14 cellular contexts compared by ENCODE assay signal in genomic region chr19:18931316-18932162, GRCh38. TPM values are rescaled to one million over a fixed set of nuclear protein-coding genes. Genes with fewer than 3 reads are reported as not detected.
DNase-seq lines count a peak whose midpoint lies in the region; ATAC-seq, FAIRE-seq and TF ChIP-seq lines count a peak whose summit lies in the region.
"Had no signal": no experiment of that assay in that cellular context is flagged by ENCODE, and none has a peak within 500 bp of the region (broad histone marks: within the 10 kb centered on the region; RNA-seq: fewer than 3 reads in every experiment).

No MANE protein-coding gene starts in this region.

- H2BK20ac ChIP-seq in H1 (ENCODE audit: low read length): no peak overlapping the region

- H3K4me2 ChIP-seq in GM23338 (peak overlapping the region; percentile 60; the same call in 1 of the 2 replicates), Karpas-422 (ENCODE audit: low read depth, low read length, poor library complexity, severe bottlenecking) (no peak overlapping the region), H1 (ENCODE audit: insufficient read depth in 1 of 2, low read depth in 2 of 2, low read length in 2 of 2) (peak overlapping the region; percentile 47 to 86), mesenchymal stem cell (ENCODE audit: low read length, poor library complexity, severe bottlenecking) (no peak overlapping the region)

- H3K9ac ChIP-seq in Karpas-422 (ENCODE audit: low read length): no peak overlapping the region
- H3K9ac ChIP-seq in H1 (replicated peaks in 1 of 4; ENCODE audit: extremely low read depth in 1 of 4, low read depth in 3 of 4, low read length in 3 of 4): no peak overlapping the region
- no peak overlapping the region for H3K9ac ChIP-seq in mesenchymal stem cell (ENCODE audit: low read length)

- H4K5ac ChIP-seq in H1 (ENCODE audit: insufficient read length, low read depth, low read length): no peak overlapping the region

- H2AK5ac ChIP-seq in H1 (ENCODE audit: low read depth, low read length) (no peak overlapping the region), mesenchymal stem cell (ENCODE audit: low read length, severe bottlenecking) (no peak overlapping the region)

- no peak overlapping the region for H2AFZ ChIP-seq in GM23338
- no peak overlapping the region for H2AFZ ChIP-seq in Karpas-422 (ENCODE audit: low read length)
- H2AFZ ChIP-seq in H1 (ENCODE audit: low read length): no peak overlapping the region
- no peak overlapping the region for H2AFZ ChIP-seq in mesenchymal stem cell (ENCODE audit: low read depth, low read length)

- H3K79me1 ChIP-seq in H1 (ENCODE audit: low read depth, low read length) (no peaks in the 10 kb centered on the region), mesenchymal stem cell (replicated peaks; ENCODE audit: low read length, poor library complexity, severe bottlenecking) (peaks cover 35% of the 10 kb centered on the region)

- TF ChIP-seq RAD21 in H1 (IDR thresholded peaks at IDR 0.05 in 1 of 2, conservative IDR thresholded peaks at IDR 0.05 in 1 of 2; ENCODE audit: low read depth in 2 of 2, low read length in 2 of 2): no peak

- H2BK15ac ChIP-seq in H1 (ENCODE audit: low read length) (no peak overlapping the region), mesenchymal stem cell (ENCODE audit: low read depth, poor library complexity, severe bottlenecking) (peak overlapping the region; percentile 46)

- H3K56ac ChIP-seq in H1 (replicated peaks; ENCODE audit: insufficient read length, low read depth, low read length): no peak overlapping the region

- TF ChIP-seq EP300 in H1 (IDR thresholded peaks at IDR 0.05; ENCODE audit: borderline replicate concordance in 1 of 2, low read depth in 2 of 2, low read length in 2 of 2): no peak

- H3K23ac ChIP-seq in H1 (ENCODE audit: insufficient read length): no peak overlapping the region
- H3K23ac ChIP-seq in mesenchymal stem cell (ENCODE audit: low read length in 2 of 2): no peak overlapping the region

- H3K27ac ChIP-seq in GM23338 (ENCODE audit: low read depth): no peak overlapping the region
- H3K27ac ChIP-seq in Karpas-422 (ENCODE audit: low read length): no peak overlapping the region
- no peak overlapping the region for H3K27ac ChIP-seq in H1 (ENCODE audit: low read depth, low read length)
- H3K27ac ChIP-seq in mesenchymal stem cell (ENCODE audit: low read length, poor library complexity, severe bottlenecking): no peak overlapping the region

- FAIRE-seq in H1 (lab: Jason Lieb, UNC): no peak
- FAIRE-seq: GM12878, RCC 7860 had no signal

- H3K4ac ChIP-seq in H1 (replicated peaks; ENCODE audit: insufficient read length, low read depth, low read length): no peak overlapping the region
- no peak overlapping the region for H3K4ac ChIP-seq in mesenchymal stem cell (ENCODE audit: low read depth in 1 of 2, low read length in 2 of 2)

- H3K4me1 ChIP-seq in GM23338 (ENCODE audit: insufficient read depth) (peaks cover 8% of the 10 kb centered on the region; the same call in 1 of the 2 replicates), Karpas-422 (ENCODE audit: low read length) (peaks cover 8% of the 10 kb centered on the region), H1 (replicated peaks in 1 of 4; ENCODE audit: control insufficient read depth in 3 of 4, insufficient read depth in 4 of 4, low read length in 3 of 4) (peaks cover 0 to 10% (median 5%) of the 10 kb centered on the region in 4 experiments; a peak in 6 of 7 replicates), mesenchymal stem cell (ENCODE audit: control insufficient read depth, insufficient read depth, low read depth, low read length) (peaks cover 3% of the 10 kb centered on the region)

- H3K4me3 ChIP-seq in GM23338: peak overlapping the region; percentile 39; the same call in 1 of the 2 replicates
- no peak overlapping the region for H3K4me3 ChIP-seq in Karpas-422 (ENCODE audit: low read length)
- H3K4me3 ChIP-seq in H1 (ENCODE audit: extremely low read depth in 1 of 4, insufficient read depth in 2 of 4, low read depth in 3 of 4, low read length in 4 of 4): peak overlapping the region in 1 of 4 experiments; percentile 32; a peak in 1 of 8 replicates
- no peak overlapping the region for H3K4me3 ChIP-seq in mesenchymal stem cell (ENCODE audit: insufficient read depth in 1 of 2, low read depth in 1 of 2, low read length in 2 of 2)

- peaks cover 11% of the 10 kb centered on the region for H3K27me3 Mint-ChIP-seq in GM23338 (ENCODE audit: insufficient read depth, low read depth, poor library complexity)
- peaks cover 14% of the 10 kb centered on the region for H3K27me3 Mint-ChIP-seq in stimulated activated memory B cell treated with anti-CD40 and anti-IgM and Interleukin-4, amounts not matched to agents 10 μg/mL and 1 μg/mL and 100 μg/mL, for 72 hours

- H3K27me3 ChIP-seq in GM23338 (ENCODE audit: insufficient read depth) (no peaks in the 10 kb centered on the region), Karpas-422 (ENCODE audit: low read length) (no peaks in the 10 kb centered on the region), H1 (replicated peaks in 1 of 4; ENCODE audit: control insufficient read depth in 3 of 4, extremely low read depth in 1 of 4, insufficient read depth in 3 of 4, low read length in 3 of 4) (no peaks in the 10 kb centered on the region), mesenchymal stem cell (ENCODE audit: control insufficient read depth in 1 of 2, insufficient read depth in 1 of 2, low read length in 2 of 2) (no peaks in the 10 kb centered on the region)

- no peak for TF ChIP-seq POLR2A in H1 (IDR thresholded peaks at IDR 0.05; ENCODE audit: control extremely low read depth in 1 of 2, low read depth in 2 of 2, low read length in 2 of 2)

- ATAC-seq in GM23338 (no peak), GM19023 (IDR thresholded peaks at IDR 0.05; ENCODE audit: unreplicated experiment) (no peak), GM21447 (IDR thresholded peaks at IDR 0.05; ENCODE audit: unreplicated experiment) (no peak)
- ATAC-seq in stimulated activated memory B cell treated with anti-CD40 and anti-IgM and Interleukin-4, amounts not matched to agents 10 μg/mL and 1 μg/mL and 100 μg/mL, for 72 hours: no peak

- H3K9me2 ChIP-seq in GM23338 (ENCODE audit: insufficient read depth): no peaks in the 10 kb centered on the region
- no peaks in the 10 kb centered on the region for H3K9me2 ChIP-seq in Karpas-422 (replicated peaks; ENCODE audit: insufficient read depth, low read length)

- H3K36me3 ChIP-seq in GM23338 (ENCODE audit: insufficient read depth) (no peaks in the 10 kb centered on the region), Karpas-422 (ENCODE audit: insufficient read depth, low read length) (0 out of 2 replicates have a peak, but pooled peaks cover under 1% of the 10 kb centered on the region), H1 (ENCODE audit: control insufficient read depth in 2 of 4, insufficient read depth in 4 of 4, low read length in 3 of 4) (peaks cover 4 to 30% (median 13%) of the 10 kb centered on the region in 4 experiments; a peak in 6 of 8 replicates), mesenchymal stem cell (ENCODE audit: control insufficient read depth in 1 of 2, insufficient read depth in 2 of 2, low read depth in 1 of 2, low read length in 2 of 2) (peaks cover 73 to 87% of the 10 kb centered on the region in 2 experiments)

- H4K91ac ChIP-seq in H1 (replicated peaks; ENCODE audit: insufficient read length, low read length): no peak overlapping the region
- H4K91ac ChIP-seq in mesenchymal stem cell (ENCODE audit: low read length): peak overlapping the region; percentile 34

- no peak overlapping the region for H2BK5ac ChIP-seq in H1 (ENCODE audit: low read depth, low read length)
- no peak overlapping the region for H2BK5ac ChIP-seq in mesenchymal stem cell (ENCODE audit: low read depth, low read length, poor library complexity, severe bottlenecking)

- no peak overlapping the region for H3K14ac ChIP-seq in H1 (ENCODE audit: insufficient read length)
- H3K14ac ChIP-seq in mesenchymal stem cell (ENCODE audit: low read length in 2 of 2): no peak overlapping the region

- H2BK120ac ChIP-seq in H1 (replicated peaks; ENCODE audit: low read depth, low read length) (no peak overlapping the region), mesenchymal stem cell (ENCODE audit: low read depth, low read length) (no peak overlapping the region)

- H3K9me3 ChIP-seq in Karpas-422 (ENCODE audit: low read length) (no peaks in the 10 kb centered on the region), H1 (ENCODE audit: insufficient read depth in 2 of 2, low read depth in 1 of 2, low read length in 1 of 2) (no peaks in the 10 kb centered on the region), mesenchymal stem cell (ENCODE audit: control insufficient read depth, low read length) (no peaks in the 10 kb centered on the region)

- peaks cover 8% of the 10 kb centered on the region; the same call in 1 of the 2 replicates for H3K23me2 ChIP-seq in H1 (ENCODE audit: low read depth, low read length)

- 95% methylated on average over 26 of the region's 34 CpGs; no CpG with 5 or more reads in 1 of the 2 experiments for WGBS in H1 (ENCODE audit: extremely low coverage in 1 of 2, insufficient coverage in 1 of 2, insufficient read length in 1 of 2, insufficient replicate concordance in 2 of 2, low coverage in 1 of 2, low lambda C conversion rate in 2 of 2, missing lambda C conversion rate in 1 of 2), 2 experiments
- WGBS in mesenchymal stem cell: 93% methylated on average over 34 of the region's 34 CpGs

- TF ChIP-seq CTCF in GM23338 (conservative IDR thresholded peaks at IDR 0.05; ENCODE audit: low read depth in 2 of 2): no peak
- TF ChIP-seq CTCF in H1 (IDR thresholded peaks at IDR 0.05; ENCODE audit: control extremely low read depth in 1 of 3, insufficient read depth in 1 of 3, low read depth in 1 of 3, low read length in 3 of 3): no peak

- peaks cover 43% of the 10 kb centered on the region for H3K36me3 Mint-ChIP-seq in GM23338 (ENCODE audit: low read depth)
- no peaks in the 10 kb centered on the region for H3K36me3 Mint-ChIP-seq in stimulated activated memory B cell treated with anti-CD40 and anti-IgM and Interleukin-4, amounts not matched to agents 10 μg/mL and 1 μg/mL and 100 μg/mL, for 72 hours

- H4K20me1 ChIP-seq in GM23338 (replicated peaks; ENCODE audit: insufficient read depth): no peaks in the 10 kb centered on the region; the same call in 1 of the 2 replicates
- 0 out of 2 replicates have a peak, but pooled peaks cover 5% of the 10 kb centered on the region for H4K20me1 ChIP-seq in Karpas-422 (ENCODE audit: insufficient read depth, low read depth, low read length)
- peaks cover 10 to 29% of the 10 kb centered on the region in 2 experiments for H4K20me1 ChIP-seq in H1 (replicated peaks in 1 of 2; ENCODE audit: control insufficient read depth in 1 of 2, insufficient read depth in 2 of 2, low read length in 2 of 2)

- H3F3A ChIP-seq in GM23338 (replicated peaks; ENCODE audit: low read depth): peaks cover 4% of the 10 kb centered on the region; the same call in 1 of the 2 replicates

- no peak overlapping the region for H3K4me3 Mint-ChIP-seq in GM23338
- no peak overlapping the region for H3K4me3 Mint-ChIP-seq in stimulated activated memory B cell treated with anti-CD40 and anti-IgM and Interleukin-4, amounts not matched to agents 10 μg/mL and 1 μg/mL and 100 μg/mL, for 72 hours
- H3K4me3 Mint-ChIP-seq: HFFc6 had no signal

- H3K9me3 Mint-ChIP-seq in GM23338: no peaks in the 10 kb centered on the region
- no peaks in the 10 kb centered on the region for H3K9me3 Mint-ChIP-seq in stimulated activated memory B cell treated with anti-CD40 and anti-IgM and Interleukin-4, amounts not matched to agents 10 μg/mL and 1 μg/mL and 100 μg/mL, for 72 hours
- H3K9me3 Mint-ChIP-seq: HFFc6 had no signal

- in situ Hi-C loops in KBM-7 (cut with MboI; ENCODE audit: low pct_unique_long_range_greater_than_20kb, low sequenced_read_pairs): no loop called here

- CTCF ChIA-PET in H1 (lab: Charles Lee; ENCODE audit: partially characterized antibody): interaction anchor here (0.7 kb wide), 1 partner anchor 46 kb away, joined by 4 read pairs; no protein-coding TSS in a partner anchor

- H3K4me1 Mint-ChIP-seq in GM23338: peaks cover 4% of the 10 kb centered on the region; the same call in 2 of the 3 replicates
- peaks cover 12% of the 10 kb centered on the region for H3K4me1 Mint-ChIP-seq in stimulated activated memory B cell treated with anti-CD40 and anti-IgM and Interleukin-4, amounts not matched to agents 10 μg/mL and 1 μg/mL and 100 μg/mL, for 72 hours

- POLR2A ChIA-PET in H1 (lab: Charles Lee; ENCODE audit: partially characterized antibody): interaction anchor here (0.8 to 8.3 kb wide), 5 partner anchors 8 to 38 kb away, joined by 3 to 94 read pairs (median 6); partner anchors contain the start of genes COPE and DDX49

- DNase-seq in GM23338 (ENCODE audit: low spot score) (no peak), Karpas-422 (peak; percentile 57), H1 (ENCODE audit: low read depth in 1 of 2, low spot score in 2 of 2) (no peak), mesenchymal stem cell (no peak), KBM-7 (no peak)
- DNase-seq: HFFc6, NCI-H1436, NCI-H510A treated with DMSO at 0.1 percent for 48 hours, SHP77 treated with DMSO at 0.1 percent for 48 hours had no signal

- H2BK12ac ChIP-seq in H1 (ENCODE audit: low read depth, low read length) (no peak overlapping the region), mesenchymal stem cell (ENCODE audit: low read length in 2 of 2) (no peak overlapping the region)

- no peak overlapping the region; the same call in 1 of the 2 replicates for H4K8ac ChIP-seq in H1 (ENCODE audit: extremely low read depth, insufficient read depth, low read length)
- H4K8ac ChIP-seq in mesenchymal stem cell (ENCODE audit: low read length): peak overlapping the region; percentile 45

- H3K79me2 ChIP-seq in GM23338 (replicated peaks; ENCODE audit: insufficient read depth) (no peaks in the 10 kb centered on the region), Karpas-422 (ENCODE audit: low read length) (no peaks in the 10 kb centered on the region), H1 (ENCODE audit: control insufficient read depth in 1 of 2, insufficient read depth in 2 of 2, low read length in 2 of 2) (no peaks in the 10 kb centered on the region)

- no peak overlapping the region for H3K18ac ChIP-seq in H1 (ENCODE audit: extremely low read depth, low read length)
- no peak overlapping the region for H3K18ac ChIP-seq in mesenchymal stem cell (ENCODE audit: low read depth in 1 of 2, low read length in 2 of 2)

- H3K27ac Mint-ChIP-seq in GM23338: no peak overlapping the region
- no peak overlapping the region for H3K27ac Mint-ChIP-seq in stimulated activated memory B cell treated with anti-CD40 and anti-IgM and Interleukin-4, amounts not matched to agents 10 μg/mL and 1 μg/mL and 100 μg/mL, for 72 hours
- H3K27ac Mint-ChIP-seq: HFFc6 had no signal

RNA-seq across cellular contexts. Expression of gene HOMER3, which starts 9.5 kb away (rescaled TPM):
- total RNA-seq in GM23338 (2014; rRNA removed; shearing (Covaris generic)): 23.5 and 38.4 TPM in 2 replicates
- polyA plus RNA-seq in GM23338 (2016; fragmentation: Nextera tagmentation; extraction: Ambion mirVana) (16.7 and 18.0 TPM in 2 replicates), H1 (2011; rRNA removed) (41.6 and 53.5 TPM in 2 replicates)
- 0.90 TPM in 1 of 2 replicates, not detected in the other for total RNA-seq in Karpas-422 (2014; rRNA removed; shearing (Covaris generic); ENCODE audit: low replicate concordance)
- total RNA-seq in H1 (2021; fragmentation: NEBNext Ultra II Directional; extraction: Animal tissue kit (Norgen Biotek cat#: 25700)): 28.3 and 33.2 TPM in 2 replicates
- polyA plus RNA-seq in H1 (2011; cell fraction: cytosol; rRNA removed): 64.3 TPM
- polyA plus RNA-seq in H1 (2011; cell fraction: nucleus; rRNA removed): 96.7 TPM
- 26.7 to 59.8 TPM (median 48.4 TPM) in 4 replicates for polyA plus RNA-seq in H1 (2012, experiment 1 of 2)
- polyA plus RNA-seq in H1 (2012, experiment 2 of 2): 31.8 TPM
- polyA plus RNA-seq in H1 (2013, experiment 1 of 2): 29.3 TPM
- 28.1 TPM for polyA plus RNA-seq in H1 (2013, experiment 2 of 2)
- 22.4 and 25.3 TPM in 2 replicates for polyA minus RNA-seq in H1 (2011; rRNA and poly(A)+ RNA removed)
- polyA minus RNA-seq in H1 (2011; cell fraction: cytosol; rRNA and poly(A)+ RNA removed): 13.9 TPM
- 33.3 TPM for polyA minus RNA-seq in H1 (2011; cell fraction: nucleus; rRNA and poly(A)+ RNA removed)
- 54.3 TPM for polyA plus RNA-seq in mesenchymal stem cell (2013, experiment 1 of 2)
- 55.7 TPM for polyA plus RNA-seq in mesenchymal stem cell (2013, experiment 2 of 2)

RNA-seq across cellular contexts. Expression of gene DDX49, which starts 12.0 kb away (rescaled TPM):
- total RNA-seq in GM23338 (2014; rRNA removed; shearing (Covaris generic)): 49.6 and 75.3 TPM in 2 replicates
- polyA plus RNA-seq in GM23338 (2016; fragmentation: Nextera tagmentation; extraction: Ambion mirVana) (40.2 and 44.2 TPM in 2 replicates), H1 (2011; rRNA removed) (46.5 and 61.0 TPM in 2 replicates)
- 49.3 and 74.5 TPM in 2 replicates for total RNA-seq in Karpas-422 (2014; rRNA removed; shearing (Covaris generic); ENCODE audit: low replicate concordance)
- 41.3 and 52.3 TPM in 2 replicates for total RNA-seq in H1 (2021; fragmentation: NEBNext Ultra II Directional; extraction: Animal tissue kit (Norgen Biotek cat#: 25700))
- polyA plus RNA-seq in H1 (2011; cell fraction: cytosol; rRNA removed): 46.6 TPM
- 69.7 TPM for polyA plus RNA-seq in H1 (2011; cell fraction: nucleus; rRNA removed)
- polyA plus RNA-seq in H1 (2012, experiment 1 of 2): 29.5 to 43.0 TPM (median 38.5 TPM) in 4 replicates
- polyA plus RNA-seq in H1 (2012, experiment 2 of 2): 53.4 TPM
- polyA plus RNA-seq in H1 (2013, experiment 1 of 2): 18.1 TPM
- 16.8 TPM for polyA plus RNA-seq in H1 (2013, experiment 2 of 2)
- polyA minus RNA-seq in H1 (2011; rRNA and poly(A)+ RNA removed): 34.0 and 34.1 TPM in 2 replicates
- 37.3 TPM for polyA minus RNA-seq in H1 (2011; cell fraction: cytosol; rRNA and poly(A)+ RNA removed)
- polyA minus RNA-seq in H1 (2011; cell fraction: nucleus; rRNA and poly(A)+ RNA removed): 31.5 TPM
- polyA plus RNA-seq in mesenchymal stem cell (2013, experiment 1 of 2): 19.4 TPM
- 18.6 TPM for polyA plus RNA-seq in mesenchymal stem cell (2013, experiment 2 of 2)

RNA-seq across cellular contexts. Expression of gene COPE, which starts 12.4 kb away (rescaled TPM):
- total RNA-seq in GM23338 (2014; rRNA removed; shearing (Covaris generic)): 235 and 263 TPM in 2 replicates
- polyA plus RNA-seq in GM23338 (2016; fragmentation: Nextera tagmentation; extraction: Ambion mirVana): 263 and 269 TPM in 2 replicates
- 145 and 153 TPM in 2 replicates for total RNA-seq in Karpas-422 (2014; rRNA removed; shearing (Covaris generic); ENCODE audit: low replicate concordance)
- 178 and 190 TPM in 2 replicates for total RNA-seq in H1 (2021; fragmentation: NEBNext Ultra II Directional; extraction: Animal tissue kit (Norgen Biotek cat#: 25700))
- polyA plus RNA-seq in H1 (2011; rRNA removed): 356 and 420 TPM in 2 replicates
- polyA plus RNA-seq in H1 (2011; cell fraction: cytosol; rRNA removed): 301 TPM
- 264 TPM for polyA plus RNA-seq in H1 (2011; cell fraction: nucleus; rRNA removed)
- polyA plus RNA-seq in H1 (2012, experiment 1 of 2): 96.2 to 216 TPM (median 204 TPM) in 4 replicates
- 178 TPM for polyA plus RNA-seq in H1 (2012, experiment 2 of 2)
- 133 TPM for polyA plus RNA-seq in H1 (2013, experiment 1 of 2)
- polyA plus RNA-seq in H1 (2013, experiment 2 of 2): 137 TPM
- 78.2 and 93.8 TPM in 2 replicates for polyA minus RNA-seq in H1 (2011; rRNA and poly(A)+ RNA removed)
- polyA minus RNA-seq in H1 (2011; cell fraction: cytosol; rRNA and poly(A)+ RNA removed): 107 TPM
- polyA minus RNA-seq in H1 (2011; cell fraction: nucleus; rRNA and poly(A)+ RNA removed): 82.4 TPM
- polyA plus RNA-seq in mesenchymal stem cell (2013, experiment 1 of 2): 214 TPM
- polyA plus RNA-seq in mesenchymal stem cell (2013, experiment 2 of 2): 238 TPM

RNA-seq across cellular contexts. Expression of gene CERS1, which starts 35.6 kb away (rescaled TPM):
- 11.1 and 11.7 TPM in 2 replicates for total RNA-seq in GM23338 (2014; rRNA removed; shearing (Covaris generic))
- polyA plus RNA-seq in GM23338 (2016; fragmentation: Nextera tagmentation; extraction: Ambion mirVana): 12.2 and 15.9 TPM in 2 replicates
- total RNA-seq in Karpas-422 (2014; rRNA removed; shearing (Covaris generic); ENCODE audit: low replicate concordance): not detected in 2 replicates
- total RNA-seq in H1 (2021; fragmentation: NEBNext Ultra II Directional; extraction: Animal tissue kit (Norgen Biotek cat#: 25700)): 18.6 and 23.1 TPM in 2 replicates
- polyA plus RNA-seq in H1 (2011; rRNA removed): 51.0 and 61.6 TPM in 2 replicates
- polyA plus RNA-seq in H1 (2011; cell fraction: cytosol; rRNA removed): 34.1 TPM
- polyA plus RNA-seq in H1 (2011; cell fraction: nucleus; rRNA removed): 63.5 TPM
- 19.7 to 33.8 TPM (median 29.0 TPM) in 4 replicates for polyA plus RNA-seq in H1 (2012, experiment 1 of 2)
- polyA plus RNA-seq in H1 (2012, experiment 2 of 2): 27.3 TPM
- 24.6 TPM for polyA plus RNA-seq in H1 (2013, experiment 1 of 2)
- 27.4 TPM for polyA plus RNA-seq in H1 (2013, experiment 2 of 2)
- 35.8 and 44.0 TPM in 2 replicates for polyA minus RNA-seq in H1 (2011; rRNA and poly(A)+ RNA removed)
- polyA minus RNA-seq in H1 (2011; cell fraction: cytosol; rRNA and poly(A)+ RNA removed): 12.2 TPM
- polyA minus RNA-seq in H1 (2011; cell fraction: nucleus; rRNA and poly(A)+ RNA removed): 9.3 TPM
- 1.5 TPM for polyA plus RNA-seq in mesenchymal stem cell (2013, experiment 1 of 2)
- 1.6 TPM for polyA plus RNA-seq in mesenchymal stem cell (2013, experiment 2 of 2)
- total RNA-seq: GM12878 had no signal

Comparison
In these comparisons a context has a peak if more than half of its experiments do, and no peak if none do; other contexts are left out.
1. H3K4me2 ChIP-seq: peak in GM23338 (single experiment) and H1 (2 of 2); none in Karpas-422 (single experiment) and mesenchymal stem cell (single experiment).
2. RNA of gene HOMER3, which starts 9.5 kb away (total RNA-seq): 23.5 to 38.4 TPM in GM23338 and 28.3 to 33.2 TPM in H1; 0.90 TPM in Karpas-422; every median in the first group is over 10 times any median in the second.